ENCODE assay signal across 1 cellular context in the genomic region with DNA sequence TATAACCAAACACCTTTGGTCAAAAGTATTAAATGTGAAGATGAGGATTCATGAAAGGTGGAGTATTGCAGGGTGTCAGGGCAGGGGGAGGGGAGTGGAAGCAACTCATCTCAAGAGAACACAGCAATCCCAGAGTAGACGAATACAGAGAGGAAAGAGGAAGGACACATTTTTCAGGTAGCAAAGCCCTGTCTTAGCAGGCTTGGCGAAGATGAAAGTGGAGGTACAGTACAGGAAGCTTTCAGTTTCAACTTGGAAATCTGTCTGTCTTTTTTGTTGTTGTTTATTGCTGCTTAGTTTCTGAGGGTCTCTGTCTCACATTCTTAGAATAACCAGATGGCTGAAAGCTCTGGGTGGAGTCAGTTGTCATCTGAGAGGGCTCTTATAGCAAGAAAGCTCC.
TF ChIP-seq lines count a peak whose summit lies in the region.

No MANE protein-coding gene starts in this region.

TF ChIP-seq in GM23338, 12 proteins besides CTCF, POLR2A, EP300 and RAD21 (continued from another document):
- TF ChIP-seq EZH2phosphoT487 (IDR thresholded peaks at IDR 0.05; ENCODE audit: unreplicated experiment) (no peak), POLR2AphosphoS5 (IDR thresholded peaks at IDR 0.05; ENCODE audit: low read depth) (no peak)
